In the genomic region with DNA sequence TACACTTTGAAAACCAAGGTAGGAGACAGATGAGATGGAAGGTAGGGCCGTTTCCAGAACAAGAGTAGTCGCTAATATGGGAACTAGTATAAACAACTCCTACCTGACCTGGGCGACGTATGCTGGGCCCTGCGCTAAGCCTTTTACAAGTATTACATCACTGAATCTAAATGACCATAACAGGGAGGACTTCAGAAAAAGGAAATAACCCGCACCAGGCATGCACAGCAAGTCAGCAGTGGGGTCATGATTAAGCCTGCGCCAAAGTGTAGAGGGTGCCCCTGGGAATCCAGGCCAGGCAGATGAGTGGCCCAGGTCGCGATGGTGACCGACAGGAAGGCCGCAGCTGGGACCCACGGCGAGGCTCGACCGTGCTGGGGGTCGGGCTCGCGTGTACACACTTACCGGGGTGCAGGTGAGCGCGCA, we compare ENCODE assay signal across 8 cellular contexts. TPM values are rescaled to one million over a fixed set of nuclear protein-coding genes. Genes with fewer than 3 reads are reported as not detected.
DNase-seq lines count a peak whose midpoint lies in the region; ATAC-seq and TF ChIP-seq lines count a peak whose summit lies in the region.

No MANE protein-coding gene starts in this region.

- no peaks in the 10 kb centered on the region for H3K9me3 Mint-ChIP-seq in activated CD8-positive, alpha-beta memory T cell treated with anti-CD3 and anti-CD28 coated beads, Interleukin-2, amount 10 ng/mL, durations not matched to agents 7 days and 5 days (ENCODE audit: low read depth)
- no peaks in the 10 kb centered on the region for H3K9me3 Mint-ChIP-seq in effector memory CD8-positive, alpha-beta T cell
- H3K9me3 Mint-ChIP-seq in neural progenitor cell, result no peaks in the 10 kb centered on the region

- H3K9me2 ChIP-seq in OCI-LY7 (ENCODE audit: insufficient read depth, low read length), result no peaks in the 10 kb centered on the region

- H3K36me3 ChIP-seq in OCI-LY7 (ENCODE audit: insufficient read depth, low read length) (peaks cover 31% of the 10 kb centered on the region), neural progenitor cell (no peaks in the 10 kb centered on the region)

- peak overlapping the region; percentile 93 for H3K27ac Mint-ChIP-seq in activated CD8-positive, alpha-beta memory T cell treated with anti-CD3 and anti-CD28 coated beads, Interleukin-2, amount 10 ng/mL, durations not matched to agents 7 days and 5 days
- peak overlapping the region; percentile 89 to 97 for H3K27ac Mint-ChIP-seq in effector memory CD8-positive, alpha-beta T cell
- H3K27ac Mint-ChIP-seq in neural progenitor cell, result peak overlapping the region; percentile 70

- CTCF ChIA-PET in activated CD8-positive, alpha-beta memory T cell treated with anti-CD3 and anti-CD28 coated beads, Interleukin-2, amount 10 ng/mL, durations not matched to agents 7 days and 5 days (lab: Charles Lee), result interaction anchor here (1.2 to 2.7 kb wide), 7 partner anchors 11 to 159 kb away, joined by 3 to 23 read pairs (median 5); a partner anchor contains a TSS
- CTCF ChIA-PET in OCI-LY7 (lab: Charles Lee; ENCODE audit: unreplicated experiment), result no interaction called here

- H3K4me1 Mint-ChIP-seq in activated CD8-positive, alpha-beta memory T cell treated with anti-CD3 and anti-CD28 coated beads, Interleukin-2, amount 10 ng/mL, durations not matched to agents 7 days and 5 days, result peaks cover 45% of the 10 kb centered on the region
- peaks cover 26 to 31% of the 10 kb centered on the region in 2 donors for H3K4me1 Mint-ChIP-seq in effector memory CD8-positive, alpha-beta T cell (ENCODE audit: low read depth in 2 of 2)
- H3K4me1 Mint-ChIP-seq in neural progenitor cell, result peaks cover 18% of the 10 kb centered on the region

- H3K4me3 ChIP-seq in OCI-LY7 (ENCODE audit: low read depth, low read length, poor library complexity, severe bottlenecking) (peak overlapping the region; percentile 88), neural progenitor cell (peak overlapping the region; percentile 86)

- peaks cover 15% of the 10 kb centered on the region; the same call in 1 of the 2 replicates for H4K20me1 ChIP-seq in OCI-LY7 (ENCODE audit: insufficient read depth, low read length)
- peaks cover 28% of the 10 kb centered on the region for H4K20me1 ChIP-seq in neural progenitor cell (ENCODE audit: low read depth)

- H3K79me2 ChIP-seq in OCI-LY7 (ENCODE audit: insufficient read depth, low read depth, low read length) (peaks cover 34% of the 10 kb centered on the region), neural progenitor cell (ENCODE audit: low read depth) (peaks cover 41% of the 10 kb centered on the region)

- peaks cover 47% of the 10 kb centered on the region for H3K36me3 Mint-ChIP-seq in activated CD8-positive, alpha-beta memory T cell treated with anti-CD3 and anti-CD28 coated beads, Interleukin-2, amount 10 ng/mL, durations not matched to agents 7 days and 5 days
- H3K36me3 Mint-ChIP-seq in effector memory CD8-positive, alpha-beta T cell (ENCODE audit: insufficient read depth), result peaks cover 67% of the 10 kb centered on the region
- H3K36me3 Mint-ChIP-seq in neural progenitor cell, result peaks cover 20% of the 10 kb centered on the region

- no peak for DNase-seq in activated CD8-positive, alpha-beta memory T cell treated with anti-CD3 and anti-CD28 coated beads, Interleukin-2, amount 10 ng/mL, durations not matched to agents 7 days and 5 days
- no peak for DNase-seq in activated CD8-positive, alpha-beta memory T cell treated with anti-CD3 and anti-CD28 coated beads, Interleukin-2, amount 50 U/mL, for 4 hours
- DNase-seq in OCI-LY7 (ENCODE audit: low spot score) (no peak), neural progenitor cell (ENCODE audit: low spot score) (no peak), D341Med (ENCODE audit: low spot score) (no peak), NCI-H128 (lab: John Stamatoyannopoulos, UW; ENCODE audit: unreplicated experiment) (no peak)
- DNase-seq in effector memory CD8-positive, alpha-beta T cell, result no peak
- no peak for DNase-seq in activated CD4-positive, alpha-beta T cell treated with anti-CD3 and anti-CD28 coated beads, Interleukin-2, amount 50 U/mL, for 48 hours

- peaks cover 53% of the 10 kb centered on the region for H3K4me1 ChIP-seq in OCI-LY7 (ENCODE audit: insufficient read depth, low read length, poor library complexity, severe bottlenecking)
- peaks cover 15% of the 10 kb centered on the region for H3K4me1 ChIP-seq in neural progenitor cell

- H3K9me3 ChIP-seq in OCI-LY7 (ENCODE audit: low read length) (no peaks in the 10 kb centered on the region), neural progenitor cell (ENCODE audit: low read depth) (no peaks in the 10 kb centered on the region)

- no peak for TF ChIP-seq CTCF in OCI-LY7 (conservative IDR thresholded peaks at IDR 0.05; ENCODE audit: low read length)
- no peak for TF ChIP-seq CTCF in neural progenitor cell (IDR thresholded peaks at IDR 0.05)

- no TSS peak for BruUV-seq in OCI-LY7 (replicated peaks; lab: Mats Ljungman, UMichigan)

- peak overlapping the region; percentile 68 for H3K9ac ChIP-seq in neural progenitor cell

- POLR2A ChIA-PET in OCI-LY7 (lab: Charles Lee), result interaction anchor here (1.2 kb wide), 1 partner anchor 203 kb away, joined by 5 read pairs; a partner anchor contains a TSS

- H3K4me2 ChIP-seq in OCI-LY7 (ENCODE audit: low read length) (peak overlapping the region; percentile 82), neural progenitor cell (peak overlapping the region; percentile 90)

- H3F3A ChIP-seq in neural progenitor cell (ENCODE audit: low read depth), result peaks cover 29% of the 10 kb centered on the region

- H3K27me3 ChIP-seq in neural progenitor cell, result no peaks in the 10 kb centered on the region

- intact Hi-C loops in OCI-LY7 (cut with micrococcal nuclease; ENCODE audit: unreplicated experiment), result loop anchor here (1.0 to 10.0 kb wide), 4 partner anchors 113 to 498 kb away; a partner anchor contains a TSS

- H2AFZ ChIP-seq in OCI-LY7 (ENCODE audit: low read length) (no peak overlapping the region; the same call in 1 of the 2 replicates), neural progenitor cell (replicated peaks) (no peak overlapping the region)

- no peak for ATAC-seq in activated CD8-positive, alpha-beta memory T cell treated with anti-CD3 and anti-CD28 coated beads, Interleukin-2, amount 10 ng/mL, durations not matched to agents 7 days and 5 days
- peak; percentile 0 for ATAC-seq in effector memory CD8-positive, alpha-beta T cell (replicated peaks)

- no peaks in the 10 kb centered on the region for H3K27me3 Mint-ChIP-seq in activated CD8-positive, alpha-beta memory T cell treated with anti-CD3 and anti-CD28 coated beads, Interleukin-2, amount 10 ng/mL, durations not matched to agents 7 days and 5 days
- H3K27me3 Mint-ChIP-seq in effector memory CD8-positive, alpha-beta T cell, result no peaks in the 10 kb centered on the region
- peaks cover 3% of the 10 kb centered on the region for H3K27me3 Mint-ChIP-seq in neural progenitor cell (ENCODE audit: insufficient read depth, low read depth)

- H3K4me3 Mint-ChIP-seq in activated CD8-positive, alpha-beta memory T cell treated with anti-CD3 and anti-CD28 coated beads, Interleukin-2, amount 10 ng/mL, durations not matched to agents 7 days and 5 days, result peak overlapping the region; percentile 82
- peak overlapping the region; percentile 72 to 84 for H3K4me3 Mint-ChIP-seq in effector memory CD8-positive, alpha-beta T cell
- H3K4me3 Mint-ChIP-seq in neural progenitor cell, result peak overlapping the region; percentile 92

- peak overlapping the region; percentile 88 for H3K27ac ChIP-seq in OCI-LY7 (ENCODE audit: low read depth, low read length, poor library complexity, severe bottlenecking)
- H3K27ac ChIP-seq in neural progenitor cell, result no peak overlapping the region

RNA-seq across cellular contexts. Expression of a gene that starts 0.6 kb away (rescaled TPM):
- total RNA-seq in activated CD8-positive, alpha-beta memory T cell treated with anti-CD3 and anti-CD28 coated beads, Interleukin-2, amount 10 ng/mL, durations not matched to agents 7 days and 5 days, result 100 to 1,000 TPM; 114 to 131 TPM
- 41.0 and 58.3 TPM in 2 replicates for total RNA-seq in OCI-LY7 (2014; rRNA removed; shearing (Covaris generic))
- total RNA-seq in OCI-LY7 (2022) (122 and 128 TPM in 2 replicates), neural progenitor cell (ENCODE audit: low replicate concordance) (19.2 and 181 TPM in 2 replicates)

RNA-seq across cellular contexts. Expression of a gene that starts 5.8 kb away (rescaled TPM):
- 10 to 100 TPM; 75.0 to 93.7 TPM for total RNA-seq in activated CD8-positive, alpha-beta memory T cell treated with anti-CD3 and anti-CD28 coated beads, Interleukin-2, amount 10 ng/mL, durations not matched to agents 7 days and 5 days
- total RNA-seq in OCI-LY7 (2014; rRNA removed; shearing (Covaris generic)), result 83.8 and 85.6 TPM in 2 replicates
- total RNA-seq in OCI-LY7 (2022) (66.6 and 87.0 TPM in 2 replicates), neural progenitor cell (ENCODE audit: low replicate concordance) (22.6 and 29.5 TPM in 2 replicates)

RNA-seq across cellular contexts. Expression of a gene that starts 19.4 kb away (rescaled TPM):
- 100 to 1,000 TPM; 110 to 111 TPM for total RNA-seq in activated CD8-positive, alpha-beta memory T cell treated with anti-CD3 and anti-CD28 coated beads, Interleukin-2, amount 10 ng/mL, durations not matched to agents 7 days and 5 days
- total RNA-seq in OCI-LY7 (2014; rRNA removed; shearing (Covaris generic)), result 30.1 and 34.7 TPM in 2 replicates
- 41.6 and 48.7 TPM in 2 replicates for total RNA-seq in OCI-LY7 (2022)
- total RNA-seq in neural progenitor cell (ENCODE audit: low replicate concordance), result 6.4 and 7.9 TPM in 2 replicates

RNA-seq across cellular contexts. Expression of a gene that starts 34.9 kb away (rescaled TPM):
- 10 to 100 TPM; 39.4 to 46.1 TPM for total RNA-seq in activated CD8-positive, alpha-beta memory T cell treated with anti-CD3 and anti-CD28 coated beads, Interleukin-2, amount 10 ng/mL, durations not matched to agents 7 days and 5 days
- 6.0 and 12.4 TPM in 2 replicates for total RNA-seq in OCI-LY7 (2014; rRNA removed; shearing (Covaris generic))
- total RNA-seq in OCI-LY7 (2022), result 17.5 and 18.4 TPM in 2 replicates
- 21.2 and 64.8 TPM in 2 replicates for total RNA-seq in neural progenitor cell (ENCODE audit: low replicate concordance)

RNA-seq across cellular contexts. Expression of a gene that starts 44.4 kb away (rescaled TPM):
- 10 to 100 TPM; 39.9 to 62.3 TPM for total RNA-seq in activated CD8-positive, alpha-beta memory T cell treated with anti-CD3 and anti-CD28 coated beads, Interleukin-2, amount 10 ng/mL, durations not matched to agents 7 days and 5 days
- total RNA-seq in OCI-LY7 (2014; rRNA removed; shearing (Covaris generic)), result 5.1 and 6.7 TPM in 2 replicates
- total RNA-seq in OCI-LY7 (2022), result 4.6 and 5.0 TPM in 2 replicates
- 3.2 and 4.8 TPM in 2 replicates for total RNA-seq in neural progenitor cell (ENCODE audit: low replicate concordance)
